ENCODE assay signal across 1 cellular context in the genomic region with DNA sequence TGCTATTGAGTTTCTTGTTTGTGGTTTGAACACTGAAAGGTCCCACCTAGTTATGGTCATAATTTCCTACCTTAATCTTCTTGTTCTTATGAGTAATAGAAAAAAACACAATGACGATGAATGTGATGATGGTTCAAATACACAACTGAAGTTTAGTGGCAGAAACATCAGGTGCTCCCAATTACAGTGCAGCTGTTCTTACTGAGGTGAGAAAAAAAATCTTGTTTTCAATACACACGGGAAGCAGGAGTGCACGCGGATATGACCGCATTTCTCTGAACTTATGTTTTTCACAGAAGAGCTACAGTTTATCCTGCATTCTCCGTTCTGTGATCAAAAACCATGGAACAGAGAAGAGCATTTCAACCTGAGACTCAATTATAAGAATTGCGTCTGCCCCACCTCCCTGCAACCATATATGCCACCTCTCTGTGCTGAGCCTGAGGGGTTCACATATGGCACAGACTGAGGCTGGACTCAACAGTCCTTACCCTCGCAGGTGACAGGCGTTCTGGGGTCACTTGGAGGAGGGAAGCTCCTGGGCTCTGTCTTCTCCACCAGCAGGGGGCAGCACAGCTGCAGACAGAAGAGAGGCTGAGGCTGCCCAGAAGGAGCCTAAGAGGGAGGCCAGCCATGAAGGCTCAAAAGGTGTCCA.
TF ChIP-seq lines count a peak whose summit lies in the region.

No MANE protein-coding gene starts in this region.

TF ChIP-seq in H1, 55 proteins besides CTCF, POLR2A, EP300 and RAD21:
- TF ChIP-seq, protein P1, sequence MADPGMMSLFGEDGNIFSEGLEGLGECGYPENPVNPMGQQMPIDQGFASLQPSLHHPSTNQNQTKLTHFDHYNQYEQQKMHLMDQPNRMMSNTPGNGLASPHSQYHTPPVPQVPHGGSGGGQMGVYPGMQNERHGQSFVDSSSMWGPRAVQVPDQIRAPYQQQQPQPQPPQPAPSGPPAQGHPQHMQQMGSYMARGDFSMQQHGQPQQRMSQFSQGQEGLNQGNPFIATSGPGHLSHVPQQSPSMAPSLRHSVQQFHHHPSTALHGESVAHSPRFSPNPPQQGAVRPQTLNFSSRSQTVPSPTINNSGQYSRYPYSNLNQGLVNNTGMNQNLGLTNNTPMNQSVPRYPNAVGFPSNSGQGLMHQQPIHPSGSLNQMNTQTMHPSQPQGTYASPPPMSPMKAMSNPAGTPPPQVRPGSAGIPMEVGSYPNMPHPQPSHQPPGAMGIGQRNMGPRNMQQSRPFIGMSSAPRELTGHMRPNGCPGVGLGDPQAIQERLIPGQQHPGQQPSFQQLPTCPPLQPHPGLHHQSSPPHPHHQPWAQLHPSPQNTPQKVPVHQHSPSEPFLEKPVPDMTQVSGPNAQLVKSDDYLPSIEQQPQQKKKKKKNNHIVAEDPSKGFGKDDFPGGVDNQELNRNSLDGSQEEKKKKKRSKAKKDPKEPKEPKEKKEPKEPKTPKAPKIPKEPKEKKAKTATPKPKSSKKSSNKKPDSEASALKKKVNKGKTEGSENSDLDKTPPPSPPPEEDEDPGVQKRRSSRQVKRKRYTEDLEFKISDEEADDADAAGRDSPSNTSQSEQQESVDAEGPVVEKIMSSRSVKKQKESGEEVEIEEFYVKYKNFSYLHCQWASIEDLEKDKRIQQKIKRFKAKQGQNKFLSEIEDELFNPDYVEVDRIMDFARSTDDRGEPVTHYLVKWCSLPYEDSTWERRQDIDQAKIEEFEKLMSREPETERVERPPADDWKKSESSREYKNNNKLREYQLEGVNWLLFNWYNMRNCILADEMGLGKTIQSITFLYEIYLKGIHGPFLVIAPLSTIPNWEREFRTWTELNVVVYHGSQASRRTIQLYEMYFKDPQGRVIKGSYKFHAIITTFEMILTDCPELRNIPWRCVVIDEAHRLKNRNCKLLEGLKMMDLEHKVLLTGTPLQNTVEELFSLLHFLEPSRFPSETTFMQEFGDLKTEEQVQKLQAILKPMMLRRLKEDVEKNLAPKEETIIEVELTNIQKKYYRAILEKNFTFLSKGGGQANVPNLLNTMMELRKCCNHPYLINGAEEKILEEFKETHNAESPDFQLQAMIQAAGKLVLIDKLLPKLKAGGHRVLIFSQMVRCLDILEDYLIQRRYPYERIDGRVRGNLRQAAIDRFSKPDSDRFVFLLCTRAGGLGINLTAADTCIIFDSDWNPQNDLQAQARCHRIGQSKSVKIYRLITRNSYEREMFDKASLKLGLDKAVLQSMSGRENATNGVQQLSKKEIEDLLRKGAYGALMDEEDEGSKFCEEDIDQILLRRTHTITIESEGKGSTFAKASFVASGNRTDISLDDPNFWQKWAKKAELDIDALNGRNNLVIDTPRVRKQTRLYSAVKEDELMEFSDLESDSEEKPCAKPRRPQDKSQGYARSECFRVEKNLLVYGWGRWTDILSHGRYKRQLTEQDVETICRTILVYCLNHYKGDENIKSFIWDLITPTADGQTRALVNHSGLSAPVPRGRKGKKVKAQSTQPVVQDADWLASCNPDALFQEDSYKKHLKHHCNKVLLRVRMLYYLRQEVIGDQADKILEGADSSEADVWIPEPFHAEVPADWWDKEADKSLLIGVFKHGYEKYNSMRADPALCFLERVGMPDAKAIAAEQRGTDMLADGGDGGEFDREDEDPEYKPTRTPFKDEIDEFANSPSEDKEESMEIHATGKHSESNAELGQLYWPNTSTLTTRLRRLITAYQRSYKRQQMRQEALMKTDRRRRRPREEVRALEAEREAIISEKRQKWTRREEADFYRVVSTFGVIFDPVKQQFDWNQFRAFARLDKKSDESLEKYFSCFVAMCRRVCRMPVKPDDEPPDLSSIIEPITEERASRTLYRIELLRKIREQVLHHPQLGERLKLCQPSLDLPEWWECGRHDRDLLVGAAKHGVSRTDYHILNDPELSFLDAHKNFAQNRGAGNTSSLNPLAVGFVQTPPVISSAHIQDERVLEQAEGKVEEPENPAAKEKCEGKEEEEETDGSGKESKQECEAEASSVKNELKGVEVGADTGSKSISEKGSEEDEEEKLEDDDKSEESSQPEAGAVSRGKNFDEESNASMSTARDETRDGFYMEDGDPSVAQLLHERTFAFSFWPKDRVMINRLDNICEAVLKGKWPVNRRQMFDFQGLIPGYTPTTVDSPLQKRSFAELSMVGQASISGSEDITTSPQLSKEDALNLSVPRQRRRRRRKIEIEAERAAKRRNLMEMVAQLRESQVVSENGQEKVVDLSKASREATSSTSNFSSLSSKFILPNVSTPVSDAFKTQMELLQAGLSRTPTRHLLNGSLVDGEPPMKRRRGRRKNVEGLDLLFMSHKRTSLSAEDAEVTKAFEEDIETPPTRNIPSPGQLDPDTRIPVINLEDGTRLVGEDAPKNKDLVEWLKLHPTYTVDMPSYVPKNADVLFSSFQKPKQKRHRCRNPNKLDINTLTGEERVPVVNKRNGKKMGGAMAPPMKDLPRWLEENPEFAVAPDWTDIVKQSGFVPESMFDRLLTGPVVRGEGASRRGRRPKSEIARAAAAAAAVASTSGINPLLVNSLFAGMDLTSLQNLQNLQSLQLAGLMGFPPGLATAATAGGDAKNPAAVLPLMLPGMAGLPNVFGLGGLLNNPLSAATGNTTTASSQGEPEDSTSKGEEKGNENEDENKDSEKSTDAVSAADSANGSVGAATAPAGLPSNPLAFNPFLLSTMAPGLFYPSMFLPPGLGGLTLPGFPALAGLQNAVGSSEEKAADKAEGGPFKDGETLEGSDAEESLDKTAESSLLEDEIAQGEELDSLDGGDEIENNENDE (IDR thresholded peaks at IDR 0.05; ENCODE audit: insufficient replicate concordance, low read length) = no peak
- TF ChIP-seq HDAC2 (IDR thresholded peaks at IDR 0.05; ENCODE audit: borderline replicate concordance in 1 of 2, low read depth in 2 of 2, low read length in 2 of 2) (no peak), KDM1A (IDR thresholded peaks at IDR 0.05; ENCODE audit: borderline replicate concordance, low read length) (no peak), SUZ12 (IDR thresholded peaks at IDR 0.05; ENCODE audit: low read length) (no peak), KDM4A (IDR thresholded peaks at IDR 0.05; ENCODE audit: low read depth, low read length, severe bottlenecking) (no peak), ASH2L (IDR thresholded peaks at IDR 0.05; ENCODE audit: low read length) (no peak), RFX5 (IDR thresholded peaks at IDR 0.05; ENCODE audit: borderline replicate concordance, low read depth, low read length) (no peak), YY1 (IDR thresholded peaks at IDR 0.05; ENCODE audit: low read depth, low read length) (no peak), RXRA (IDR thresholded peaks at IDR 0.05; ENCODE audit: insufficient read depth, low read depth, low read length) (no peak), TBP (IDR thresholded peaks at IDR 0.05; ENCODE audit: low read depth, low read length) (no peak), BCL11A (IDR thresholded peaks at IDR 0.05; ENCODE audit: low read depth in 2 of 2, low read length in 2 of 2) (no peak), CHD2 (IDR thresholded peaks at IDR 0.05; ENCODE audit: low read length) (no peak), TAF7 (optimal IDR thresholded peaks at IDR 0.05; ENCODE audit: borderline replicate concordance, low read depth, low read length) (no peak), CBX8 (IDR thresholded peaks at IDR 0.05; ENCODE audit: borderline replicate concordance, low read depth, low read length) (no peak), RBBP5 (IDR thresholded peaks at IDR 0.05; ENCODE audit: borderline replicate concordance, low read depth, low read length) (no peak), SRF (IDR thresholded peaks at IDR 0.05; ENCODE audit: low read depth, low read length) (no peak), SP4 (IDR thresholded peaks at IDR 0.05; ENCODE audit: low read length) (no peak), HDAC6 (IDR thresholded peaks at IDR 0.05; ENCODE audit: low read depth, low read length) (no peak)
- TF ChIP-seq, protein P2, sequence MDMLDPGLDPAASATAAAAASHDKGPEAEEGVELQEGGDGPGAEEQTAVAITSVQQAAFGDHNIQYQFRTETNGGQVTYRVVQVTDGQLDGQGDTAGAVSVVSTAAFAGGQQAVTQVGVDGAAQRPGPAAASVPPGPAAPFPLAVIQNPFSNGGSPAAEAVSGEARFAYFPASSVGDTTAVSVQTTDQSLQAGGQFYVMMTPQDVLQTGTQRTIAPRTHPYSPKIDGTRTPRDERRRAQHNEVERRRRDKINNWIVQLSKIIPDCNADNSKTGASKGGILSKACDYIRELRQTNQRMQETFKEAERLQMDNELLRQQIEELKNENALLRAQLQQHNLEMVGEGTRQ (IDR thresholded peaks at IDR 0.05; ENCODE audit: low read length) = no peak
